29 cellular contexts compared by ENCODE assay signal in genomic region chr10:96188911-96189310, GRCh38. TPM values are rescaled to one million over a fixed set of nuclear protein-coding genes. Genes with fewer than 3 reads are reported as not detected.
A peak's percentile ranks its signal among the peaks of the same experiment; 100 is the strongest.
DNase-seq lines count a peak whose midpoint lies in the region; ATAC-seq and TF ChIP-seq lines count a peak whose summit lies in the region.
"Had no signal": no experiment of that assay in that cellular context is flagged by ENCODE, and none has a peak within 500 bp of the region (broad histone marks: within the 10 kb centered on the region; RNA-seq: fewer than 3 reads in every experiment).

No MANE protein-coding gene starts in this region.

- H3K4me3 ChIP-seq in fibroblast of pulmonary artery (replicated peaks; ENCODE audit: low read depth, low read length), result no peak overlapping the region
- H3K4me3 ChIP-seq in thoracic aorta, result peak overlapping the region; percentile 2
- no peak overlapping the region for H3K4me3 ChIP-seq in lower lobe of right lung
- H3K4me3 ChIP-seq: BLaER1, gastrocnemius medialis, HAP-1, lung, mucosa of descending colon, pancreas, smooth muscle cell had no signal

- intact Hi-C loops in lower lobe of right lung (cut with DNase I), result no loop called here

- ATAC-seq in thoracic aorta (ENCODE audit: insufficient number of reproducible peaks, low FRiP score, low read depth), result no peak
- ATAC-seq in lower lobe of right lung, result no peak
- no peak for ATAC-seq in HG03521 (IDR thresholded peaks at IDR 0.05; ENCODE audit: unreplicated experiment)
- ATAC-seq: effector memory CD8-positive, alpha-beta T cell; gastrocnemius medialis; mucosa of descending colon; pancreas had no signal

- peaks cover 6 to 25% of the 10 kb centered on the region in 2 donors for H3K4me1 ChIP-seq in thoracic aorta (ENCODE audit: control insufficient read depth in 1 of 2, low read depth in 2 of 2)
- H3K4me1 ChIP-seq in lower lobe of right lung, result no peaks in the 10 kb centered on the region
- H3K4me1 ChIP-seq: BLaER1, gastrocnemius medialis, HAP-1, pancreas had no signal

- H3K27me3 ChIP-seq in thoracic aorta (replicated peaks; ENCODE audit: insufficient read depth), result no peaks in the 10 kb centered on the region
- H3K27me3 ChIP-seq in lower lobe of right lung (ENCODE audit: low read depth), result no peaks in the 10 kb centered on the region
- H3K27me3 ChIP-seq: BLaER1, gastrocnemius medialis, pancreas had no signal

- H3K36me3 ChIP-seq in thoracic aorta (no peaks in the 10 kb centered on the region), lower lobe of right lung (no peaks in the 10 kb centered on the region)
- H3K36me3 ChIP-seq: gastrocnemius medialis, HAP-1 had no signal

- TF ChIP-seq POLR2A in GM19193 (IDR thresholded peaks at IDR 0.05; ENCODE audit: extremely low read depth, insufficient read depth, insufficient read length), result peak; percentile 25

- H3K9me3 ChIP-seq in thoracic aorta, result peaks cover 2% of the 10 kb centered on the region
- no peaks in the 10 kb centered on the region for H3K9me3 ChIP-seq in lower lobe of right lung
- H3K9me3 ChIP-seq: gastrocnemius medialis, HAP-1, pancreas had no signal

- H3K27ac ChIP-seq in thoracic aorta, result peak overlapping the region in 1 of 2 donors; percentile 74
- H3K27ac ChIP-seq in lower lobe of right lung, result no peak overlapping the region
- H3K27ac ChIP-seq: BLaER1, gastrocnemius medialis, pancreas, VCaP had no signal

- DNase-seq in astrocyte of the hippocampus (ENCODE audit: low read depth, low spot score) (peak; percentile 30), fibroblast of pulmonary artery (ENCODE audit: low read depth) (peak; percentile 14), thoracic aorta (ENCODE audit: low spot score) (no peak), lower lobe of right lung (no peak)
- no peak for DNase-seq in stimulated activated naive CD4-positive, alpha-beta T cell (lab: John Stamatoyannopoulos, UW)
- DNase-seq: ACHN; activated CD4-positive, alpha-beta T cell treated with anti-CD3 and anti-CD28 coated beads, Interleukin-2, amount 10 ng/mL, durations not matched to agents 24 days and 14 days; activated CD8-positive, alpha-beta memory T cell treated with anti-CD3 and anti-CD28 coated beads for 24 hours; activated naive CD4-positive, alpha-beta T cell treated with anti-CD3 and anti-CD28 coated beads, Interleukin-2, amount 50 U/mL, for 16 hours; activated T-cell treated with anti-CD3 and anti-CD28 coated beads for 4 hours; amniotic stem cell; effector memory CD8-positive, alpha-beta T cell; gastrocnemius medialis; mucosa of descending colon; NCI-H1048; NCI-H446 treated with DMSO at 0.1 percent for 48 hours; NCI-H82; nephron progenitor cell; pancreas; stimulated activated CD4-positive, alpha-beta T cell treated with anti-CD3 and anti-CD28 coated beads, Interleukin-1b, Interleukin-23, amount 100 ng/mL, for 48 hours; SW 1271; T-helper 9 cell had no signal

- no peak for TF ChIP-seq CTCF in fibroblast of pulmonary artery (IDR thresholded peaks at IDR 0.05; ENCODE audit: low read length, missing control alignments)
- TF ChIP-seq CTCF in thoracic aorta (IDR thresholded peaks at IDR 0.05), result no peak
- no peak for TF ChIP-seq CTCF in lower lobe of right lung (IDR thresholded peaks at IDR 0.05)

RNA-seq across cellular contexts. Expression of gene ZNF518A, which starts 58.8 kb away (rescaled TPM):
- total RNA-seq in thoracic aorta (10 to 100 TPM; 13.9 to 31.6 TPM), lower lobe of right lung (23.3 TPM)

Comparison
In these comparisons a context has a peak if more than half of its experiments do, and no peak if none do; other contexts are left out.
1. DNase-seq: peak in astrocyte of the hippocampus (single experiment) and fibroblast of pulmonary artery (single experiment); none in thoracic aorta (single experiment), lower lobe of right lung (single experiment) and stimulated activated naive CD4-positive, alpha-beta T cell (0 of 6).